28 cellular contexts compared by ENCODE assay signal in genomic region chr3:35183915-35184675, GRCh38.
DNase-seq lines count a peak whose midpoint lies in the region; ATAC-seq, FAIRE-seq and TF ChIP-seq lines count a peak whose summit lies in the region.
"Had no signal": no experiment of that assay in that cellular context is flagged by ENCODE, and none has a peak within 500 bp of the region (broad histone marks: within the 10 kb centered on the region; RNA-seq: fewer than 3 reads in every experiment).

No MANE protein-coding gene starts in this region.

- H3K27ac ChIP-seq in HepG2 (ENCODE audit: extremely low read length, insufficient read depth, low read length) = no peak overlapping the region
- no peak overlapping the region for H3K27ac ChIP-seq in right lobe of liver
- H3K27ac ChIP-seq: epithelial cell of prostate, psoas muscle, transverse colon had no signal

- H3K9me3 ChIP-seq in HepG2 (ENCODE audit: low read length) = peaks cover 95% of the 10 kb centered on the region
- H3K9me3 ChIP-seq in right lobe of liver = no peaks in the 10 kb centered on the region
- H3K9me3 ChIP-seq: BE2C, MG63, psoas muscle, transverse colon had no signal

- TF ChIP-seq EP300 in HepG2 (IDR thresholded peaks at IDR 0.05; ENCODE audit: low read depth in 2 of 2, low read length in 2 of 2) = no peak
- no peak for TF ChIP-seq EP300 in HepG2 (CRISPR knock-in tag; IDR thresholded peaks at IDR 0.05; ENCODE audit: borderline replicate concordance)

- H3K36me3 Mint-ChIP-seq in activated T-helper 17 cell treated with anti-CD3 and anti-CD28 coated beads, Interleukin-2, amount 50 U/mL, for 72 hours (ENCODE audit: low read depth) = no peaks in the 10 kb centered on the region
- H3K36me3 Mint-ChIP-seq: activated naive CD8-positive, alpha-beta T cell treated with anti-CD3 and anti-CD28 coated beads, Interleukin-2, amount 10 ng/mL, durations not matched to agents 7 days and 5 days had no signal

- H3K36me3 ChIP-seq in HepG2 (replicated peaks in 1 of 2; ENCODE audit: control insufficient read depth in 1 of 2, insufficient read depth in 2 of 2, low read length in 2 of 2) = no peaks in the 10 kb centered on the region
- H3K36me3 ChIP-seq in right lobe of liver = no peaks in the 10 kb centered on the region
- H3K36me3 ChIP-seq: BE2C, MG63, transverse colon had no signal

- in situ Hi-C loops in HepG2 (cut with HindIII; ENCODE audit: extremely low pct_ligation_motif_present, low pct_unique_long_range_greater_than_20kb) = no loop called here

- no peak overlapping the region for H2AFZ ChIP-seq in HepG2 (ENCODE audit: low read length)

- TF ChIP-seq CTCF in HepG2 (CRISPR knock-in tag; IDR thresholded peaks at IDR 0.05) = no peak
- no peak for TF ChIP-seq CTCF in right lobe of liver (IDR thresholded peaks at IDR 0.05)
- TF ChIP-seq CTCF in cardiac fibroblast (IDR thresholded peaks at IDR 0.05; ENCODE audit: low read depth, low read length) = no peak

- no peak for TF ChIP-seq POLR2A in HepG2 (IDR thresholded peaks at IDR 0.05; ENCODE audit: insufficient read depth in 1 of 2, low read depth in 2 of 2, low read length in 2 of 2)
- TF ChIP-seq POLR2A in right lobe of liver (IDR thresholded peaks at IDR 0.05) = no peak

- no peak overlapping the region for H3K4me3 ChIP-seq in HepG2 (replicated peaks in 1 of 3; ENCODE audit: insufficient read depth in 1 of 3, low read depth in 2 of 3, low read length in 3 of 3)
- H3K4me3 ChIP-seq in right lobe of liver = no peak overlapping the region
- H3K4me3 ChIP-seq in cardiac fibroblast (replicated peaks in 1 of 2; ENCODE audit: low read depth in 2 of 2, low read length in 2 of 2) = no peak overlapping the region
- H3K4me3 ChIP-seq: MG63, psoas muscle, transverse colon had no signal

- H3K4me1 ChIP-seq in HepG2 (ENCODE audit: insufficient read depth, low read length) (no peaks in the 10 kb centered on the region), right lobe of liver (no peaks in the 10 kb centered on the region)
- H3K4me1 ChIP-seq: BE2C, psoas muscle, transverse colon had no signal

- POLR2A ChIA-PET in HepG2 (lab: Yijun Ruan, JAX) = no interaction called here

- H3K4me3 Mint-ChIP-seq in activated T-helper 17 cell treated with anti-CD3 and anti-CD28 coated beads, Interleukin-2, amount 50 U/mL, for 72 hours = no peak overlapping the region
- H3K4me3 Mint-ChIP-seq: activated CD8-positive, alpha-beta T cell treated with anti-CD3 and anti-CD28 coated beads for 36 hours; activated naive CD8-positive, alpha-beta T cell treated with anti-CD3 and anti-CD28 coated beads, Interleukin-2, amount 10 ng/mL, durations not matched to agents 7 days and 5 days; brain; memory B cell had no signal

- no peaks in the 10 kb centered on the region for H3K27me3 ChIP-seq in HepG2 (ENCODE audit: control insufficient read depth in 1 of 2, insufficient read depth in 2 of 2, low read length in 2 of 2)
- H3K27me3 ChIP-seq in right lobe of liver = no peaks in the 10 kb centered on the region
- H3K27me3 ChIP-seq: BE2C, MG63, transverse colon had no signal

- TF ChIP-seq RAD21 in HepG2 (CRISPR knock-in tag; IDR thresholded peaks at IDR 0.05) = no peak

- no peak overlapping the region for H3K4me2 ChIP-seq in HepG2 (ENCODE audit: low read depth, low read length)

- no peak for FAIRE-seq in HepG2 (lab: Jason Lieb, UNC)
- no peak for FAIRE-seq in urothelium cell line (lab: Jason Lieb, UNC)
- FAIRE-seq: frontal cortex, GM18507, small intestine had no signal

- no peaks in the 10 kb centered on the region for H3K4me1 Mint-ChIP-seq in activated T-helper 17 cell treated with anti-CD3 and anti-CD28 coated beads, Interleukin-2, amount 50 U/mL, for 72 hours
- H3K4me1 Mint-ChIP-seq: activated naive CD8-positive, alpha-beta T cell treated with anti-CD3 and anti-CD28 coated beads, Interleukin-2, amount 10 ng/mL, durations not matched to agents 7 days and 5 days; brain; memory B cell had no signal

- BruUV-seq in HepG2 (replicated peaks; lab: Mats Ljungman, UMichigan) = no TSS peak

- no peaks in the 10 kb centered on the region for H3K27me3 Mint-ChIP-seq in activated T-helper 17 cell treated with anti-CD3 and anti-CD28 coated beads, Interleukin-2, amount 50 U/mL, for 72 hours
- H3K27me3 Mint-ChIP-seq: activated CD8-positive, alpha-beta T cell treated with anti-CD3 and anti-CD28 coated beads for 36 hours; activated naive CD8-positive, alpha-beta T cell treated with anti-CD3 and anti-CD28 coated beads, Interleukin-2, amount 10 ng/mL, durations not matched to agents 7 days and 5 days; brain; memory B cell had no signal

- peaks cover 25% of the 10 kb centered on the region for H3K9me3 Mint-ChIP-seq in activated T-helper 17 cell treated with anti-CD3 and anti-CD28 coated beads, Interleukin-2, amount 50 U/mL, for 72 hours

- DNase-seq in HepG2 (ENCODE audit: low spot score) (no peak), right lobe of liver (no peak), cardiac fibroblast (ENCODE audit: low read depth in 2 of 2) (peak; percentile 5 to 45), kidney tubule cell (ENCODE audit: low spot score) (peak; percentile 64), urothelium cell line (ENCODE audit: low spot score) (peak; percentile 8), NCI-H2171 (lab: John Stamatoyannopoulos, UW) (no peak)
- no peak for DNase-seq in stimulated activated CD4-positive, alpha-beta T cell treated with anti-CD3 and anti-CD28 coated beads, Interleukin-4, amount 100 ng/mL, for 4 hours
- DNase-seq: activated CD4-positive, alpha-beta T cell treated with anti-CD3 and anti-CD28 coated beads for 1 hour; activated CD8-positive, alpha-beta T cell treated with anti-CD3 and anti-CD28 coated beads for 36 hours; activated effector memory CD4-positive, alpha-beta T cell treated with Interleukin-2 at 50 U/mL for 16 hours; activated naive CD8-positive, alpha-beta T cell treated with anti-CD3 and anti-CD28 coated beads, Interleukin-2, amount 10 ng/mL, durations not matched to agents 7 days and 5 days; BE2C; DMS79 treated with DMSO at 0.1 percent for 48 hours; MG63; NCI-H2081; NCI-H82; nucleus accumbens; psoas muscle; small intestine; stimulated activated CD4-positive, alpha-beta T cell treated with anti-CD3 and anti-CD28 coated beads, Interleukin-1b, Interleukin-23, amount 100 ng/mL, for 48 hours; T-helper 2 cell; transverse colon had no signal

- WGBS in HepG2 (ENCODE audit: low lambda C conversion rate) = 4% methylated on average over 2 of the region's 2 CpGs
- 36% methylated on average over 2 of the region's 2 CpGs for WGBS in right lobe of liver (ENCODE audit: insufficient coverage, low coverage, low lambda C conversion rate, missing lambda C conversion rate)

- intact Hi-C loops in HepG2 (cut with micrococcal nuclease; ENCODE audit: unreplicated experiment) = no loop called here
- intact Hi-C loops in right lobe of liver (cut with DNase I) = no loop called here

- no peak for ATAC-seq in HepG2
- no peak for ATAC-seq in right lobe of liver
- no peak for ATAC-seq in activated T-helper 17 cell treated with anti-CD3 and anti-CD28 coated beads, Interleukin-2, amount 50 U/mL, for 72 hours (replicated peaks)
- ATAC-seq: activated CD8-positive, alpha-beta T cell treated with anti-CD3 and anti-CD28 coated beads for 36 hours; psoas muscle had no signal

- CTCF ChIA-PET in HepG2 (lab: Yijun Ruan, JAX; ENCODE audit: low intra/inter-chr PET ratio, low total read pairs) = no interaction called here

- no peaks in the 10 kb centered on the region for H4K20me1 ChIP-seq in HepG2 (ENCODE audit: insufficient read depth, low read length)

- H3K79me2 ChIP-seq in HepG2 (ENCODE audit: insufficient read depth, low read length) = no peaks in the 10 kb centered on the region

- no peak overlapping the region for H3K27ac Mint-ChIP-seq in activated T-helper 17 cell treated with anti-CD3 and anti-CD28 coated beads, Interleukin-2, amount 50 U/mL, for 72 hours
- H3K27ac Mint-ChIP-seq: activated CD8-positive, alpha-beta T cell treated with anti-CD3 and anti-CD28 coated beads for 36 hours; activated naive CD8-positive, alpha-beta T cell treated with anti-CD3 and anti-CD28 coated beads, Interleukin-2, amount 10 ng/mL, durations not matched to agents 7 days and 5 days; memory B cell had no signal

- H3K9ac ChIP-seq in HepG2 (ENCODE audit: insufficient read depth, low read depth, low read length) = no peak overlapping the region

TF ChIP-seq in HepG2, 621 proteins besides CTCF, POLR2A, EP300 and RAD21 (continues in another document):
- TF ChIP-seq ELF1 (CRISPR knock-in tag; IDR thresholded peaks at IDR 0.05) = no peak
- TF ChIP-seq ZC3H13 (CRISPR knock-in tag; IDR thresholded peaks at IDR 0.05) = no peak
- TF ChIP-seq ZNF253 (CRISPR knock-in tag; IDR thresholded peaks at IDR 0.05; ENCODE audit: borderline replicate concordance) = no peak
- TF ChIP-seq RFXAP (CRISPR knock-in tag; IDR thresholded peaks at IDR 0.05; ENCODE audit: borderline replicate concordance) = no peak

Comparison
In these comparisons a context has a peak if more than half of its experiments do, and no peak if none do; other contexts are left out.
1. DNase-seq: peak in cardiac fibroblast (2 of 2), kidney tubule cell (single experiment) and urothelium cell line (single experiment); none in HepG2 (single experiment), right lobe of liver (0 of 3), NCI-H2171 (single experiment) and stimulated activated CD4-positive, alpha-beta T cell treated with anti-CD3 and anti-CD28 coated beads, Interleukin-4, amount 100 ng/mL, for 4 hours (0 of 2).